Comparison of ENCODE assay signal across 20 cellular contexts in the genomic region with DNA sequence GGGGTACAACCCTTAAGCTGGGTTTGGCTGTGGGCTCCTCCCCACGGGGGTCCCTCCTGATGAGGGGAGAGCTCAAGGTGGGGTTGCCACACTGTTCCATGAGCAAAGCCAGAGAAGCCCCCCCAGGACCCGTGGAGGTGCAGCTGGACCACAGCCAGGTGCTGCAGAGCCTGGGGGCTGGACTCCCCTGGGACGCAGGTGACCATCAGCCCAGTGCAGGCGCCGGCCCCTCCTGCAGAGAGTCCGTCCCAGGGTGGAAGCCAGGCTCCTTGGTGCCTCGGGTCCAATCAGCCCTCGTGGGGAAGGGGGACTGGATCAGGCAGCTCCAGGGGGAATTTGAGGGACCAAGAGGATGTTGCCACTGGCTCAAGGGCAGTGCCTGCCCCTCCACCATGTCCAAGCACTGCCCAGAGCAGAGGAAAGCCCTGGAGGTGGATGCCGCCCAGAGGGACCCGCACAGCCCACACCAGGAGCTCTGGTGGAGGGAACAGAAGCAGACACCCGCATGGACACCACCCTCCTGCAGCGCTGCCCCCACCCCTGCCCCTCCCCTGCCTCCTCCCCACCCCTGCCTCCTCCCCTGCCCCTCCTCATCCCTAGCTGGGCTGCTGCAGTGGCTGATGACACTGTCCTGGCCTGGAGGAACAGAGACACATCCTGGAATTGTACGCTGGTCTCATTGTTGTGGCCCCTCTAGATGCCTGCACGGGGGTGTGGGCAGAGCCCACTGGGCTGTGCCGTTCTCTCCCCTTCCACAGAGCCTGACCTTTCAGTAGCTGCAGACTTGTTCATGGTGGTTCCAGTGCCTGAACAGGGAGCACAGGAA. TPM values are rescaled to one million over a fixed set of nuclear protein-coding genes. Genes with fewer than 3 reads are reported as not detected.
DNase-seq lines count a peak whose midpoint lies in the region; FAIRE-seq and TF ChIP-seq lines count a peak whose summit lies in the region.
"Had no signal": no experiment of that assay in that cellular context is flagged by ENCODE, and none has a peak within 500 bp of the region (broad histone marks: within the 10 kb centered on the region; RNA-seq: fewer than 3 reads in every experiment).

No MANE protein-coding gene starts in this region.

- peak; percentile 28 for DNase-seq in dermis blood vessel endothelial cell
- peak; percentile 67 for DNase-seq in kidney
- no peak for DNase-seq in trophoblast cell
- DNase-seq in DMS153 (lab: John Stamatoyannopoulos, UW): no peak
- no peak for DNase-seq in hippocampal formation (lab: John Stamatoyannopoulos, UW)
- DNase-seq in NAMALWA (ENCODE audit: low spot score): no peak
- no peak for DNase-seq in GM19240 (ENCODE audit: insufficient read length, low spot score)
- DNase-seq: CD4-positive, CD25-positive, alpha-beta regulatory T cell; DND-41; GDM1; KBM-7; NCI-H1092; NCI-H446; NCI-H748 treated with DMSO at 0.1 percent for 48 hours; PC-9; SHP77 had no signal

- H3K4ac ChIP-seq in trophoblast cell (ENCODE audit: low read depth, low read length): no peak overlapping the region

- H2BK12ac ChIP-seq in trophoblast cell (ENCODE audit: low read length): no peak overlapping the region

- H3K9me3 ChIP-seq in BLaER1 (peaks cover 10% of the 10 kb centered on the region; the same call in 1 of the 2 replicates), kidney (ENCODE audit: control insufficient read depth in 1 of 2, low read length in 2 of 2) (no peaks in the 10 kb centered on the region), trophoblast cell (ENCODE audit: insufficient read depth, low read depth, low read length) (peaks cover 6% of the 10 kb centered on the region)

- no peak for TF ChIP-seq CTCF in kidney (IDR thresholded peaks at IDR 0.05; ENCODE audit: borderline replicate concordance, extremely low read depth, insufficient read depth)

- WGBS in trophoblast cell (ENCODE audit: extremely low coverage, insufficient coverage, insufficient read length): no CpG with 5 or more reads among the region's 15 CpGs

- H3K79me1 ChIP-seq in trophoblast cell (ENCODE audit: low read length): peaks cover 3% of the 10 kb centered on the region

- no peak overlapping the region for H3K23ac ChIP-seq in trophoblast cell (ENCODE audit: low read length)

- no peak overlapping the region for H2BK5ac ChIP-seq in trophoblast cell (ENCODE audit: low read depth, low read length, poor library complexity)

- FAIRE-seq in kidney (lab: Jason Lieb, UNC): no peak
- FAIRE-seq: A204.1, GM19239, HTR-8/SVneo had no signal

- H3K4me2 ChIP-seq in BLaER1 (peak overlapping the region; percentile 39), trophoblast cell (ENCODE audit: low read length) (no peak overlapping the region)
- H3K4me2 ChIP-seq: PC-9 had no signal

- H4K20me1 ChIP-seq in BLaER1: no peaks in the 10 kb centered on the region

- H3K27ac ChIP-seq in BLaER1 (no peak overlapping the region), kidney (ENCODE audit: low read depth in 2 of 2, low read length in 2 of 2) (no peak overlapping the region), trophoblast cell (ENCODE audit: low read depth, low read length) (no peak overlapping the region)
- H3K27ac ChIP-seq: PC-9 had no signal

- intact Hi-C loops in kidney (cut with DNase I): no loop called here

- H3K14ac ChIP-seq in trophoblast cell (ENCODE audit: low read length): no peak overlapping the region

- H3K36me3 ChIP-seq in BLaER1 (no peaks in the 10 kb centered on the region), kidney (ENCODE audit: control insufficient read depth in 1 of 2, insufficient read depth in 2 of 2, low read length in 2 of 2) (no peaks in the 10 kb centered on the region), trophoblast cell (ENCODE audit: control insufficient read depth in 1 of 2, insufficient read depth in 2 of 2, low read length in 2 of 2) (no peaks in the 10 kb centered on the region)

- H4K91ac ChIP-seq in trophoblast cell (ENCODE audit: low read depth, low read length): peak overlapping the region; percentile 16

- no peak overlapping the region for H2BK120ac ChIP-seq in trophoblast cell (ENCODE audit: insufficient read depth, low read length, poor library complexity)

- no peak overlapping the region for H2AK5ac ChIP-seq in trophoblast cell (ENCODE audit: low read length)

- no peak overlapping the region for H3K18ac ChIP-seq in trophoblast cell (ENCODE audit: low read length)

- H3K4me3 ChIP-seq in BLaER1 (no peak overlapping the region), kidney (ENCODE audit: low read length in 2 of 2) (no peak overlapping the region), trophoblast cell (ENCODE audit: low read depth, low read length) (no peak overlapping the region)
- H3K4me3 ChIP-seq: PC-9 had no signal

- no peak overlapping the region for H4K8ac ChIP-seq in trophoblast cell (ENCODE audit: low read depth, low read length)

- no peak overlapping the region for H2AFZ ChIP-seq in trophoblast cell (ENCODE audit: insufficient read depth, low read length, poor library complexity)
- H2AFZ ChIP-seq: PC-9 had no signal

- H3K4me1 ChIP-seq in BLaER1 (peaks cover 48% of the 10 kb centered on the region), kidney (ENCODE audit: control insufficient read depth in 1 of 2, insufficient read depth in 1 of 2, low read depth in 1 of 2, low read length in 2 of 2) (peaks cover 4 to 5% of the 10 kb centered on the region in 2 donors), trophoblast cell (ENCODE audit: control insufficient read depth in 1 of 2, insufficient read depth in 2 of 2, low read length in 2 of 2) (peaks cover 0 to 5% of the 10 kb centered on the region in 2 experiments)

- H3K27me3 ChIP-seq in BLaER1: peaks cover 7% of the 10 kb centered on the region; the same call in 1 of the 2 replicates
- H3K27me3 ChIP-seq in trophoblast cell (ENCODE audit: insufficient read depth, low read length): no peaks in the 10 kb centered on the region

- H3K79me2 ChIP-seq in trophoblast cell (ENCODE audit: control insufficient read depth, insufficient read depth, low read length, poor library complexity): no peaks in the 10 kb centered on the region

- H4K12ac ChIP-seq in trophoblast cell (ENCODE audit: low read depth, low read length): no peak overlapping the region

- H3K9ac ChIP-seq in BLaER1: no peak overlapping the region
- no peak overlapping the region for H3K9ac ChIP-seq in kidney (ENCODE audit: low read length in 2 of 2)
- no peak overlapping the region for H3K9ac ChIP-seq in trophoblast cell (ENCODE audit: low read length)

RNA-seq across cellular contexts. Expression of a gene that starts 30.8 kb away (rescaled TPM):
- total RNA-seq in dermis blood vessel endothelial cell: 309 and 317 TPM in 2 replicates
- total RNA-seq in kidney: 316 TPM
- polyA plus RNA-seq in kidney (ENCODE audit: insufficient read depth, low read depth, low replicate concordance): 150 TPM
- polyA plus RNA-seq in trophoblast cell (2013): 174 and 188 TPM in 2 replicates

Comparison
In these comparisons a context has a peak if more than half of its experiments do, and no peak if none do; other contexts are left out.
1. DNase-seq: peak in dermis blood vessel endothelial cell (single experiment) and kidney (single experiment); none in trophoblast cell (0 of 2), DMS153 (single experiment), hippocampal formation (0 of 2), NAMALWA (single experiment) and GM19240 (single experiment).